In genomic region chr2:101969723-101970122, GRCh38 we compare ENCODE assay signal across 30 cellular contexts. TPM values are rescaled to one million over a fixed set of nuclear protein-coding genes. Genes with fewer than 3 reads are reported as not detected.
"Had no signal": no experiment of that assay in that cellular context is flagged by ENCODE, and none has a peak within 500 bp of the region (broad histone marks: within the 10 kb centered on the region; RNA-seq: fewer than 3 reads in every experiment).

No MANE protein-coding gene starts in this region.

- H3K36me3 ChIP-seq: colonic mucosa, gastrocnemius medialis, heart left ventricle, left lung, neural progenitor cell, suprapubic skin, transverse colon, upper lobe of right lung, uterus had no signal

- H3K27me3 ChIP-seq: colonic mucosa, gastrocnemius medialis, heart left ventricle, hepatocyte, left lung, neural progenitor cell, suprapubic skin, transverse colon, upper lobe of right lung, uterus had no signal

- DNase-seq: colonic mucosa; effector memory CD8-positive, alpha-beta T cell; gastrocnemius medialis; heart left ventricle; left cardiac atrium; left lung; mesenchymal stem cell; mucosa of descending colon; naive B cell; stimulated activated CD4-positive, alpha-beta T cell treated with anti-CD3 and anti-CD28 coated beads, Interleukin-12 subunit alpha, Interleukin-12 subunit beta, amount 100 ng/mL, for 4 hours; stimulated activated CD4-positive, alpha-beta T cell treated with anti-CD3 and anti-CD28 coated beads, Interleukin-1b, Interleukin-23, amount 100 ng/mL, for 48 hours; stimulated activated CD4-positive, alpha-beta T cell treated with anti-CD3 and anti-CD28 coated beads, Interleukin-4, amount 100 ng/mL, for 1 hour; stimulated activated CD8-positive, alpha-beta memory T cell treated with anti-CD3 and anti-CD28 coated beads, Interleukin-4, amount 100 ng/mL, for 48 hours; stimulated activated naive CD4-positive, alpha-beta T cell; stimulated activated naive CD8-positive, alpha-beta T cell treated with anti-CD3 and anti-CD28 coated beads, Interleukin-15, amount 100 ng/mL, for 72 hours; transverse colon; upper lobe of right lung; uterus had no signal

- H3K27ac Mint-ChIP-seq: effector memory CD8-positive, alpha-beta T cell; mesothelial cell of epicardium; naive B cell; nephron; neural progenitor cell; progenitor cell of endocrine pancreas; stimulated activated naive CD8-positive, alpha-beta T cell treated with anti-CD3 and anti-CD28 coated beads, Interleukin-15, amount 100 ng/mL, for 72 hours had no signal

- H3K36me3 Mint-ChIP-seq: mesothelial cell of epicardium, neural progenitor cell had no signal

- H3K4me1 ChIP-seq: colonic mucosa, gastrocnemius medialis, uterus had no signal

- H3K9ac ChIP-seq: neural progenitor cell, parathyroid adenoma had no signal

- ATAC-seq: effector memory CD8-positive, alpha-beta T cell; gastrocnemius medialis; heart left ventricle; left cardiac atrium; left lung; mucosa of descending colon; sciatic nerve; stimulated activated naive CD8-positive, alpha-beta T cell treated with anti-CD3 and anti-CD28 coated beads, Interleukin-15, amount 100 ng/mL, for 72 hours; upper lobe of right lung had no signal

- H3K27me3 Mint-ChIP-seq: progenitor cell of endocrine pancreas; stimulated activated naive CD8-positive, alpha-beta T cell treated with anti-CD3 and anti-CD28 coated beads, Interleukin-15, amount 100 ng/mL, for 72 hours had no signal

- H3K4me1 Mint-ChIP-seq: naive B cell; stimulated activated naive CD8-positive, alpha-beta T cell treated with anti-CD3 and anti-CD28 coated beads, Interleukin-15, amount 100 ng/mL, for 72 hours had no signal

- H3K4me3 ChIP-seq: colonic mucosa, gastrocnemius medialis, heart left ventricle, hepatocyte, left lung, mucosa of descending colon, neural progenitor cell, smooth muscle cell, suprapubic skin, transverse colon, upper lobe of right lung, uterus had no signal

- H3K4me3 Mint-ChIP-seq: effector memory CD8-positive, alpha-beta T cell; mesothelial cell of epicardium; naive B cell; nephron; neural progenitor cell; stimulated activated naive CD8-positive, alpha-beta T cell treated with anti-CD3 and anti-CD28 coated beads, Interleukin-15, amount 100 ng/mL, for 72 hours had no signal

- H3K9me3 ChIP-seq: colonic mucosa, gastrocnemius medialis, left lung, mucosa of descending colon, suprapubic skin, transverse colon, uterus had no signal

- H3K27ac ChIP-seq: colonic mucosa, gastrocnemius medialis, heart left ventricle, hepatocyte, left lung, neural progenitor cell, parathyroid adenoma, suprapubic skin, transverse colon, upper lobe of right lung, uterus had no signal

RNA-seq across cellular contexts. Expression of gene IL1R2, which starts 22.0 kb away (rescaled TPM):
- total RNA-seq: chondrocyte, dermis microvascular lymphatic vessel endothelial cell, fibroblast of villous mesenchyme, mesothelial cell of epicardium, progenitor cell of endocrine pancreas had no signal
